1 cellular context compared by ENCODE assay signal in the genomic region with DNA sequence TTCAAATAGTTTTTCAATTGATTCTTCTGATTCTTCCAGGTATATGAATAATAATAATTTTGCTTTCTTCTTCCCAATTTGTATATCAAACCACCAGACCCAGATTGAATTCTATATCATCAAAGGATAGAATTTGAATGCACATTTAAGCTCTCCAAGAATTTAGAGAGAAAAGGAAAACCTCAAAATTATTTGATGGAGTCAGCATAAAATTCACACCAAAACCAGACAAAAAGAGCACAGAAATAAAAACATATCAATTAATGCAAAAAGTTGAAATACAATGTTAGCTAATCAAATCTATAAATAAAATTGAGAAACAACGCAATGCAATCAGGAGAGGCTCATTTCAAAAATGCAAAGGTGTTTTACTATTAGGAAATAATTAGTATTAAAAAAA.
TF ChIP-seq lines count a peak whose summit lies in the region.

No MANE protein-coding gene starts in this region.

TF ChIP-seq in K562, 482 proteins besides CTCF, POLR2A, EP300 and RAD21 (continued from another document):
- TF ChIP-seq, protein P1, sequence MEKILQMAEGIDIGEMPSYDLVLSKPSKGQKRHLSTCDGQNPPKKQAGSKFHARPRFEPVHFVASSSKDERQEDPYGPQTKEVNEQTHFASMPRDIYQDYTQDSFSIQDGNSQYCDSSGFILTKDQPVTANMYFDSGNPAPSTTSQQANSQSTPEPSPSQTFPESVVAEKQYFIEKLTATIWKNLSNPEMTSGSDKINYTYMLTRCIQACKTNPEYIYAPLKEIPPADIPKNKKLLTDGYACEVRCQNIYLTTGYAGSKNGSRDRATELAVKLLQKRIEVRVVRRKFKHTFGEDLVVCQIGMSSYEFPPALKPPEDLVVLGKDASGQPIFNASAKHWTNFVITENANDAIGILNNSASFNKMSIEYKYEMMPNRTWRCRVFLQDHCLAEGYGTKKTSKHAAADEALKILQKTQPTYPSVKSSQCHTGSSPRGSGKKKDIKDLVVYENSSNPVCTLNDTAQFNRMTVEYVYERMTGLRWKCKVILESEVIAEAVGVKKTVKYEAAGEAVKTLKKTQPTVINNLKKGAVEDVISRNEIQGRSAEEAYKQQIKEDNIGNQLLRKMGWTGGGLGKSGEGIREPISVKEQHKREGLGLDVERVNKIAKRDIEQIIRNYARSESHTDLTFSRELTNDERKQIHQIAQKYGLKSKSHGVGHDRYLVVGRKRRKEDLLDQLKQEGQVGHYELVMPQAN (IDR thresholded peaks at IDR 0.05; ENCODE audit: borderline replicate concordance): no peak
TF ChIP-seq in K562: peak in this region for 5.
